32 cellular contexts compared by ENCODE assay signal in the genomic region with DNA sequence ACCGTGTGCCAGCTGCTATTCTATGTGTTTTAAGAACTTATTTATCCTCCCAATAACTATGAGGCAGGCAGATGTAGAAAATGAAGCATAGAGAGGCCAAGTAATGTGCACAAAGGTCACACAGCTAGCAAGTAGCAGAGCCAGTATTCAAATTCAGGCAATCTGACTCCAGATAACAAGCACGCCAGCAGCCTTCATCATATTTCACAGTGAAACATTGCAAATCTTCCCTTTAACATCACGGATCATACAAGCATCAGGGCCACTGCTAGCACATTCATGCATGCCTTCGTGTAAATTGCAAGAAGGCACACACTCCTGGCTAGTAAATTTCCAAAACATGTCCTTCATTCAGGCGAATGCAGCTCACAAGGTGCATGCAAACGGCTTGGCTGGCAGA. TPM values are rescaled to one million over a fixed set of nuclear protein-coding genes. Genes with fewer than 3 reads are reported as not detected.
"Had no signal": no experiment of that assay in that cellular context is flagged by ENCODE, and none has a peak within 500 bp of the region (broad histone marks: within the 10 kb centered on the region; RNA-seq: fewer than 3 reads in every experiment).

No MANE protein-coding gene starts in this region.

- H3K4me3 ChIP-seq: ascending aorta, breast epithelium, cardiac muscle cell, colonic mucosa, dorsolateral prefrontal cortex, heart left ventricle had no signal

- H3K27me3 Mint-ChIP-seq: activated CD4-positive, alpha-beta memory T cell treated with anti-CD3 and anti-CD28 coated beads, Interleukin-2, amount 10 ng/mL, durations not matched to agents 7 days and 5 days; activated CD4-positive, alpha-beta T cell treated with anti-CD3 and anti-CD28 coated beads, Interleukin-2, amount 10 ng/mL, durations not matched to agents 7 days and 5 days; activated naive CD8-positive, alpha-beta T cell treated with anti-CD3 and anti-CD28 coated beads, Interleukin-2, amount 10 ng/mL, durations not matched to agents 7 days and 5 days; brain had no signal

- H3K9me3 ChIP-seq: ascending aorta, breast epithelium, colonic mucosa, heart left ventricle had no signal

- H3K4me3 Mint-ChIP-seq: activated CD4-positive, alpha-beta memory T cell treated with anti-CD3 and anti-CD28 coated beads, Interleukin-2, amount 10 ng/mL, durations not matched to agents 7 days and 5 days; activated CD4-positive, alpha-beta T cell treated with anti-CD3 and anti-CD28 coated beads, Interleukin-2, amount 10 ng/mL, durations not matched to agents 7 days and 5 days; activated naive CD4-positive, alpha-beta T cell treated with anti-CD3 and anti-CD28 coated beads, Interleukin-2, amount 10 ng/mL, durations not matched to agents 7 days and 5 days; activated naive CD8-positive, alpha-beta T cell treated with anti-CD3 and anti-CD28 coated beads, Interleukin-2, amount 10 ng/mL, durations not matched to agents 7 days and 5 days; activated T-cell treated with anti-CD3 and anti-CD28 coated beads, Interleukin-2, amount 50 U/mL, for 24 hours; activated T-cell treated with anti-CD3 and anti-CD28 coated beads, Interleukin-2, amount 50 U/mL, for 72 hours; brain; endodermal cell; T-cell; T-helper 1 cell treated with Interleukin-12 subunit alpha and Interleukin-12 subunit beta and Interleukin-4 antibody, amounts not matched to agents 30 μg/mL and 1 μg/mL, for 36 hours had no signal

- H3K36me3 Mint-ChIP-seq: activated naive CD4-positive, alpha-beta T cell treated with anti-CD3 and anti-CD28 coated beads, Interleukin-2, amount 10 ng/mL, durations not matched to agents 7 days and 5 days; activated naive CD4-positive, alpha-beta T cell treated with anti-CD3 and anti-CD28 coated beads, Interleukin-2, amount 50 U/mL, for 72 hours; activated naive CD8-positive, alpha-beta T cell treated with anti-CD3 and anti-CD28 coated beads, Interleukin-2, amount 10 ng/mL, durations not matched to agents 7 days and 5 days; brain; T-cell had no signal

- ATAC-seq: activated naive CD4-positive, alpha-beta T cell treated with anti-CD3 and anti-CD28 coated beads, Interleukin-2, amount 50 U/mL, for 72 hours; activated T-cell treated with anti-CD3 and anti-CD28 coated beads, Interleukin-2, amount 50 U/mL, for 72 hours; esophagus mucosa; heart left ventricle; T-cell had no signal

- H3K27ac Mint-ChIP-seq: activated CD4-positive, alpha-beta memory T cell treated with anti-CD3 and anti-CD28 coated beads, Interleukin-2, amount 10 ng/mL, durations not matched to agents 7 days and 5 days; activated CD4-positive, alpha-beta T cell treated with anti-CD3 and anti-CD28 coated beads, Interleukin-2, amount 10 ng/mL, durations not matched to agents 7 days and 5 days; activated naive CD4-positive, alpha-beta T cell treated with anti-CD3 and anti-CD28 coated beads, Interleukin-2, amount 10 ng/mL, durations not matched to agents 7 days and 5 days; activated naive CD4-positive, alpha-beta T cell treated with anti-CD3 and anti-CD28 coated beads, Interleukin-2, amount 50 U/mL, for 72 hours; activated naive CD8-positive, alpha-beta T cell treated with anti-CD3 and anti-CD28 coated beads, Interleukin-2, amount 10 ng/mL, durations not matched to agents 7 days and 5 days; activated T-cell treated with anti-CD3 and anti-CD28 coated beads, Interleukin-2, amount 50 U/mL, for 24 hours; activated T-cell treated with anti-CD3 and anti-CD28 coated beads, Interleukin-2, amount 50 U/mL, for 72 hours; endodermal cell; T-cell; T-helper 1 cell treated with Interleukin-12 subunit alpha and Interleukin-12 subunit beta and Interleukin-4 antibody, amounts not matched to agents 30 μg/mL and 1 μg/mL, for 36 hours had no signal

- H3K27me3 ChIP-seq: ascending aorta, cardiac muscle cell had no signal

- H3K36me3 ChIP-seq: ascending aorta, breast epithelium, cardiac muscle cell, colonic mucosa, heart left ventricle had no signal

- H3K9me3 Mint-ChIP-seq: activated CD4-positive, alpha-beta memory T cell treated with anti-CD3 and anti-CD28 coated beads, Interleukin-2, amount 10 ng/mL, durations not matched to agents 7 days and 5 days; activated CD4-positive, alpha-beta T cell treated with anti-CD3 and anti-CD28 coated beads, Interleukin-2, amount 10 ng/mL, durations not matched to agents 7 days and 5 days; activated naive CD4-positive, alpha-beta T cell treated with anti-CD3 and anti-CD28 coated beads, Interleukin-2, amount 10 ng/mL, durations not matched to agents 7 days and 5 days; activated naive CD4-positive, alpha-beta T cell treated with anti-CD3 and anti-CD28 coated beads, Interleukin-2, amount 50 U/mL, for 72 hours; activated naive CD8-positive, alpha-beta T cell treated with anti-CD3 and anti-CD28 coated beads, Interleukin-2, amount 10 ng/mL, durations not matched to agents 7 days and 5 days; activated T-cell treated with anti-CD3 and anti-CD28 coated beads, Interleukin-2, amount 50 U/mL, for 24 hours; T-cell; T-helper 1 cell treated with Interleukin-12 subunit alpha and Interleukin-12 subunit beta and Interleukin-4 antibody, amounts not matched to agents 30 μg/mL and 1 μg/mL, for 36 hours had no signal

- DNase-seq: activated CD4-positive, alpha-beta memory T cell treated with anti-CD3 and anti-CD28 coated beads, Interleukin-2, amount 10 ng/mL, durations not matched to agents 7 days and 5 days; activated CD4-positive, alpha-beta T cell treated with anti-CD3 and anti-CD28 coated beads for 1 hour; activated CD4-positive, alpha-beta T cell treated with anti-CD3 and anti-CD28 coated beads for 4 hours; activated CD4-positive, alpha-beta T cell treated with anti-CD3 and anti-CD28 coated beads, Interleukin-2, amount 10 ng/mL, durations not matched to agents 7 days and 5 days; activated CD4-positive, alpha-beta T cell treated with anti-CD3 and anti-CD28 coated beads, Interleukin-2, amount 50 U/mL, for 4 hours; activated CD8-positive, alpha-beta memory T cell treated with anti-CD3 and anti-CD28 coated beads, Interleukin-2, amount 50 U/mL, for 48 hours; activated gamma-delta T cell; activated naive CD4-positive, alpha-beta T cell; activated naive CD4-positive, alpha-beta T cell treated with anti-CD3 and anti-CD28 coated beads, Interleukin-2, amount 10 ng/mL, durations not matched to agents 7 days and 5 days; activated naive CD8-positive, alpha-beta T cell treated with anti-CD3 and anti-CD28 coated beads, Interleukin-2, amount 10 ng/mL, durations not matched to agents 7 days and 5 days; activated T-cell treated with anti-CD3 and anti-CD28 coated beads for 4 hours; activated T-cell treated with anti-CD3 and anti-CD28 coated beads, Interleukin-2, amount 50 U/mL, for 24 hours; activated T-cell treated with anti-CD3 and anti-CD28 coated beads, Interleukin-2, amount 50 U/mL, for 72 hours; central memory CD4-positive, alpha-beta T cell; cerebellar nuclear complex; colonic mucosa; dorsolateral prefrontal cortex; effector memory CD4-positive, alpha-beta T cell; endodermal cell; foreskin fibroblast; glutamatergic neuron; heart left ventricle; T-cell; T-helper 9 cell had no signal

- FAIRE-seq: frontal cortex had no signal

- H3K27ac ChIP-seq: ascending aorta, breast epithelium, cardiac muscle cell, colonic mucosa, heart left ventricle had no signal

- H3K4me1 ChIP-seq: ascending aorta, breast epithelium, colonic mucosa had no signal

- H3K4me1 Mint-ChIP-seq: activated CD4-positive, alpha-beta memory T cell treated with anti-CD3 and anti-CD28 coated beads, Interleukin-2, amount 10 ng/mL, durations not matched to agents 7 days and 5 days; activated CD4-positive, alpha-beta T cell treated with anti-CD3 and anti-CD28 coated beads, Interleukin-2, amount 10 ng/mL, durations not matched to agents 7 days and 5 days; activated naive CD4-positive, alpha-beta T cell treated with anti-CD3 and anti-CD28 coated beads, Interleukin-2, amount 10 ng/mL, durations not matched to agents 7 days and 5 days; activated naive CD8-positive, alpha-beta T cell treated with anti-CD3 and anti-CD28 coated beads, Interleukin-2, amount 10 ng/mL, durations not matched to agents 7 days and 5 days; T-cell had no signal

RNA-seq across cellular contexts. Expression of a gene that starts 33.1 kb away (rescaled TPM):
- total RNA-seq: activated CD4-positive, alpha-beta memory T cell treated with anti-CD3 and anti-CD28 coated beads, Interleukin-2, amount 10 ng/mL, durations not matched to agents 7 days and 5 days; activated CD4-positive, alpha-beta T cell treated with anti-CD3 and anti-CD28 coated beads, Interleukin-2, amount 10 ng/mL, durations not matched to agents 7 days and 5 days; activated naive CD4-positive, alpha-beta T cell treated with anti-CD3 and anti-CD28 coated beads, Interleukin-2, amount 50 U/mL, for 72 hours; activated naive CD8-positive, alpha-beta T cell treated with anti-CD3 and anti-CD28 coated beads, Interleukin-2, amount 10 ng/mL, durations not matched to agents 7 days and 5 days had no signal
